ENCODE assay signal across 25 cellular contexts in the genomic region with DNA sequence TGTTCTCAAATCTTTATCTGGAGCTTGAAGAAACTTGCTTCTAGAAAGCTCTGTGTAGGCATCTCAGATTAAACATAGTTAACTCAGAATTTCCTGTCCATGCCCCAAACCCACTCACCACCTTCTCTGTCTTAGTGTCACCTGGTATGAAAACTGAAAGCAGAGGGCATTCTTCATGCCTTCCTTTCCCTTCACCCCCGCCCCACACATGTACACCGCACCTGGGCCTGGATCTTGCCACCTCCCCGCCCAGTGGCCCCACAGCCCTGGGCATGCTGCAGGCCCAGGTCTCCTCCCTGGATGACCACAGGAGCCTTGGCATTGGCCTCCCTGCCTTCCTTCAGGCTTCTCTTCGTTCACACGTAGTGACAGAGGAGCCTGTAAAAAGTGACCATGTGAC. TPM values are rescaled to one million over a fixed set of nuclear protein-coding genes. Genes with fewer than 3 reads are reported as not detected.
DNase-seq lines count a peak whose midpoint lies in the region; ATAC-seq and TF ChIP-seq lines count a peak whose summit lies in the region.
"Had no signal": no experiment of that assay in that cellular context is flagged by ENCODE, and none has a peak within 500 bp of the region (broad histone marks: within the 10 kb centered on the region; RNA-seq: fewer than 3 reads in every experiment).

No MANE protein-coding gene starts in this region.

- H3K4me1 Mint-ChIP-seq in central memory CD8-positive, alpha-beta T cell = peaks cover 19% of the 10 kb centered on the region
- peaks cover 22% of the 10 kb centered on the region for H3K4me1 Mint-ChIP-seq in stimulated activated naive CD8-positive, alpha-beta T cell treated with anti-CD3 and anti-CD28 coated beads, Interleukin-15, Interleukin-2, amounts not matched to agents 100 ng/mL and 50 ng/mL, for 24 hours (ENCODE audit: low read depth)
- peaks cover 4% of the 10 kb centered on the region for H3K4me1 Mint-ChIP-seq in progenitor cell of endocrine pancreas (ENCODE audit: low read depth)

- ATAC-seq in central memory CD8-positive, alpha-beta T cell (replicated peaks; ENCODE audit: extremely low read depth, poor library complexity, severe bottlenecking) = peak; percentile 71
- ATAC-seq in GM21360 (IDR thresholded peaks at IDR 0.05; ENCODE audit: unreplicated experiment) = no peak
- ATAC-seq: gastrocnemius medialis, GM12878, GM23338, right cardiac atrium had no signal

- H3K4me3 Mint-ChIP-seq in central memory CD8-positive, alpha-beta T cell = peak overlapping the region; percentile 14
- no peak overlapping the region for H3K4me3 Mint-ChIP-seq in stimulated activated naive CD8-positive, alpha-beta T cell treated with anti-CD3 and anti-CD28 coated beads, Interleukin-15, Interleukin-2, amounts not matched to agents 100 ng/mL and 50 ng/mL, for 24 hours
- H3K4me3 Mint-ChIP-seq in progenitor cell of endocrine pancreas (ENCODE audit: low read depth) = no peak overlapping the region
- H3K4me3 Mint-ChIP-seq: GM23338 had no signal

- no peaks in the 10 kb centered on the region for H3K27me3 Mint-ChIP-seq in central memory CD8-positive, alpha-beta T cell
- H3K27me3 Mint-ChIP-seq in stimulated activated naive CD8-positive, alpha-beta T cell treated with anti-CD3 and anti-CD28 coated beads, Interleukin-15, Interleukin-2, amounts not matched to agents 100 ng/mL and 50 ng/mL, for 24 hours = no peaks in the 10 kb centered on the region
- H3K27me3 Mint-ChIP-seq in progenitor cell of endocrine pancreas = no peaks in the 10 kb centered on the region

- DNase-seq in activated naive CD4-positive, alpha-beta T cell treated with Interleukin-2 at 50 U/mL for 16 hours = peak; percentile 41
- DNase-seq in activated naive CD4-positive, alpha-beta T cell (lab: John Stamatoyannopoulos, UW) = no peak
- DNase-seq in activated CD4-positive, alpha-beta T cell treated with anti-CD3 and anti-CD28 coated beads, Interleukin-2, amount 50 U/mL, for 4 hours = peak; percentile 6 to 12
- DNase-seq in central memory CD8-positive, alpha-beta T cell (ENCODE audit: low spot score in 2 of 2) = no peak
- DNase-seq in NCI-H1105 treated with DMSO at 0.1 percent for 48 hours (lab: John Stamatoyannopoulos, UW) (no peak), progenitor cell of endocrine pancreas (ENCODE audit: low spot score, unreplicated experiment) (no peak)
- DNase-seq: aorta, gastrocnemius medialis, kidney glomerular epithelial cell, mammary epithelial cell, NCI-H1436 treated with DMSO at 0.1 percent for 48 hours, NCI-H2171 treated with DMSO at 0.1 percent for 48 hours, NCI-H69, right cardiac atrium, SHP77, SW 1271, thyroid gland had no signal

- no peak for TF ChIP-seq CTCF in progenitor cell of endocrine pancreas (IDR thresholded peaks at IDR 0.05; ENCODE audit: unreplicated experiment)

- H3K27ac Mint-ChIP-seq in central memory CD8-positive, alpha-beta T cell (ENCODE audit: low read depth) = peak overlapping the region; percentile 14
- peak overlapping the region; percentile 2 for H3K27ac Mint-ChIP-seq in stimulated activated naive CD8-positive, alpha-beta T cell treated with anti-CD3 and anti-CD28 coated beads, Interleukin-15, Interleukin-2, amounts not matched to agents 100 ng/mL and 50 ng/mL, for 24 hours
- no peak overlapping the region for H3K27ac Mint-ChIP-seq in progenitor cell of endocrine pancreas
- H3K27ac Mint-ChIP-seq: activated T-helper 2 cell treated with anti-CD3 and anti-CD28 coated beads, Interferon-gamma antibody, Interleukin-2, Interleukin-4, amounts not matched to agents 10 μg/mL and 5 μg/mL and 100 μg/mL, durations not matched to agents 14 hours and 24 hours and 36 hours; GM23338 had no signal

- H3K36me3 Mint-ChIP-seq in central memory CD8-positive, alpha-beta T cell (ENCODE audit: insufficient read depth) = peaks cover 6% of the 10 kb centered on the region
- no peaks in the 10 kb centered on the region for H3K36me3 Mint-ChIP-seq in stimulated activated naive CD8-positive, alpha-beta T cell treated with anti-CD3 and anti-CD28 coated beads, Interleukin-15, Interleukin-2, amounts not matched to agents 100 ng/mL and 50 ng/mL, for 24 hours (ENCODE audit: low read depth)
- no peaks in the 10 kb centered on the region for H3K36me3 Mint-ChIP-seq in progenitor cell of endocrine pancreas (ENCODE audit: insufficient read depth)

- H3K9me3 Mint-ChIP-seq in central memory CD8-positive, alpha-beta T cell = peaks cover 5% of the 10 kb centered on the region
- peaks cover 6% of the 10 kb centered on the region for H3K9me3 Mint-ChIP-seq in stimulated activated naive CD8-positive, alpha-beta T cell treated with anti-CD3 and anti-CD28 coated beads, Interleukin-15, Interleukin-2, amounts not matched to agents 100 ng/mL and 50 ng/mL, for 24 hours
- H3K9me3 Mint-ChIP-seq in progenitor cell of endocrine pancreas (ENCODE audit: low read depth) = peaks cover 6% of the 10 kb centered on the region

RNA-seq across cellular contexts. Expression of gene CFAP97D2, which starts 15.8 kb away (rescaled TPM):
- total RNA-seq in progenitor cell of endocrine pancreas = not detected in 2 replicates
- total RNA-seq: activated T-helper 2 cell treated with anti-CD3 and anti-CD28 coated beads, Interferon-gamma antibody, Interleukin-2, Interleukin-4, amounts not matched to agents 10 μg/mL and 5 μg/mL and 100 μg/mL, durations not matched to agents 14 hours and 24 hours and 36 hours; aorta; gastrocnemius medialis; GM12878; GM23338; mammary epithelial cell; MCF 10A; OCI-LY7; osteoblast; right cardiac atrium; thyroid gland had no signal

RNA-seq across cellular contexts. Expression of gene CDC16, which starts 39.8 kb away (rescaled TPM):
- total RNA-seq in progenitor cell of endocrine pancreas = 104 TPM in 2 replicates

Comparison
In these comparisons a context has a peak if more than half of its experiments do, and no peak if none do; other contexts are left out.
1. DNase-seq: peak in activated naive CD4-positive, alpha-beta T cell treated with Interleukin-2 at 50 U/mL for 16 hours (single experiment) and activated CD4-positive, alpha-beta T cell treated with anti-CD3 and anti-CD28 coated beads, Interleukin-2, amount 50 U/mL, for 4 hours (2 of 2); none in activated naive CD4-positive, alpha-beta T cell (0 of 4), central memory CD8-positive, alpha-beta T cell (0 of 2), NCI-H1105 treated with DMSO at 0.1 percent for 48 hours (single experiment) and progenitor cell of endocrine pancreas (single experiment).